Comparison of ENCODE assay signal across 13 cellular contexts in genomic region chr21:42258885-42259407, GRCh38. TPM values are rescaled to one million over a fixed set of nuclear protein-coding genes. Genes with fewer than 3 reads are reported as not detected.
DNase-seq lines count a peak whose midpoint lies in the region; ATAC-seq and TF ChIP-seq lines count a peak whose summit lies in the region.
"Had no signal": no experiment of that assay in that cellular context is flagged by ENCODE, and none has a peak within 500 bp of the region (broad histone marks: within the 10 kb centered on the region; RNA-seq: fewer than 3 reads in every experiment).

No MANE protein-coding gene starts in this region.

- peak in 3 of 5 donors; percentile 38 to 68 (median 53) for DNase-seq in heart left ventricle
- DNase-seq in cardiac septum (ENCODE audit: low spot score), result no peak
- DNase-seq in adrenal gland, result peak in 4 of 7 donors; percentile 52 to 83 (median 64)
- DNase-seq in lower lobe of right lung, result no peak
- DNase-seq in type B pancreatic cell (ENCODE audit: extremely low spot score, unreplicated experiment), result no peak
- no peak for DNase-seq in KG1 (lab: John Stamatoyannopoulos, UW)
- DNase-seq in mesendoderm, result no peak
- DNase-seq: T1000 had no signal

- H3K36me3 ChIP-seq in heart left ventricle (no peaks in the 10 kb centered on the region), adrenal gland (replicated peaks in 1 of 2) (no peaks in the 10 kb centered on the region), lower lobe of right lung (no peaks in the 10 kb centered on the region), mesendoderm (ENCODE audit: control insufficient read depth, insufficient read depth, low read length) (no peaks in the 10 kb centered on the region)

- H3K36me3 Mint-ChIP-seq in type B pancreatic cell, result no peaks in the 10 kb centered on the region

- no peak overlapping the region for H2BK120ac ChIP-seq in mesendoderm (ENCODE audit: low read depth, low read length)

- no peak overlapping the region for H3K9ac ChIP-seq in mesendoderm (ENCODE audit: low read length)

- H4K8ac ChIP-seq in mesendoderm (ENCODE audit: low read depth, low read length), result no peak overlapping the region

- H3K27me3 ChIP-seq in heart left ventricle (no peaks in the 10 kb centered on the region), adrenal gland (no peaks in the 10 kb centered on the region), lower lobe of right lung (ENCODE audit: low read depth) (no peaks in the 10 kb centered on the region), mesendoderm (ENCODE audit: insufficient read depth, low read length, poor library complexity) (no peaks in the 10 kb centered on the region)

- H3K9me3 Mint-ChIP-seq in type B pancreatic cell, result no peaks in the 10 kb centered on the region
- H3K9me3 Mint-ChIP-seq: stimulated activated naive CD8-positive, alpha-beta T cell treated with anti-CD3 and anti-CD28 coated beads, Interleukin-15, Interleukin-2, amounts not matched to agents 100 ng/mL and 50 ng/mL, for 24 hours had no signal

- intact Hi-C loops in heart left ventricle (cut with DNase I), result loop anchor here (1.0 to 10.0 kb wide), 9 partner anchors 37 to 112 kb away; no protein-coding TSS in a partner anchor
- intact Hi-C loops in cardiac septum (cut with DNase I), result loop anchor here (2.0 to 5.0 kb wide), 2 partner anchors 94 to 112 kb away; no protein-coding TSS in a partner anchor
- intact Hi-C loops in adrenal gland (cut with DNase I), result loop anchor here (5.0 to 10.0 kb wide), 3 partner anchors 42 to 114 kb away; partner anchors contain the start of gene ABCG1 (in 1 of the 2)
- intact Hi-C loops in lower lobe of right lung (cut with DNase I), result no loop called here

- TF ChIP-seq POLR2A in heart left ventricle (IDR thresholded peaks at IDR 0.05) (no peak), adrenal gland (IDR thresholded peaks at IDR 0.05) (no peak)

- H3K79me2 ChIP-seq in mesendoderm (ENCODE audit: control insufficient read depth, insufficient read depth, low read length), result no peaks in the 10 kb centered on the region

- peak; percentile 20 to 61 (median 40) for ATAC-seq in heart left ventricle
- no peak for ATAC-seq in lower lobe of right lung
- ATAC-seq in GM21360 (IDR thresholded peaks at IDR 0.05; ENCODE audit: unreplicated experiment), result no peak

- H4K5ac ChIP-seq in mesendoderm (ENCODE audit: low read length), result no peak overlapping the region

- WGBS in heart left ventricle, 4 donors, result 44 to 51% (median 48%) methylated on average over 9 of the region's 9 CpGs
- WGBS in adrenal gland, 4 donors, result 53 to 61% (median 58%) methylated on average over 9 of the region's 9 CpGs
- WGBS in mesendoderm (ENCODE audit: extremely low coverage, insufficient coverage, low lambda C conversion rate), result no CpG with 5 or more reads among the region's 9 CpGs

- no peak overlapping the region for H3K56ac ChIP-seq in mesendoderm (ENCODE audit: low read length)

- H2BK5ac ChIP-seq in mesendoderm (ENCODE audit: low read length), result no peak overlapping the region

- H3K18ac ChIP-seq in mesendoderm (ENCODE audit: low read length), result no peak overlapping the region

- H3K4me3 Mint-ChIP-seq in type B pancreatic cell, result no peak overlapping the region
- H3K4me3 Mint-ChIP-seq: stimulated activated naive CD8-positive, alpha-beta T cell treated with anti-CD3 and anti-CD28 coated beads, Interleukin-15, Interleukin-2, amounts not matched to agents 100 ng/mL and 50 ng/mL, for 24 hours had no signal

- no peak overlapping the region for H3K4me2 ChIP-seq in mesendoderm (ENCODE audit: low read length)

- H2BK15ac ChIP-seq in mesendoderm (replicated peaks; ENCODE audit: low read depth), result no peak overlapping the region

- TF ChIP-seq CTCF in heart left ventricle (IDR thresholded peaks at IDR 0.05), result peak in 2 of 12 donors; percentile 25 to 28
- TF ChIP-seq CTCF in adrenal gland (IDR thresholded peaks at IDR 0.05), result peak in 1 of 6 experiments; percentile 23
- TF ChIP-seq CTCF in lower lobe of right lung (IDR thresholded peaks at IDR 0.05), result peak; percentile 6
- TF ChIP-seq CTCF in type B pancreatic cell (conservative IDR thresholded peaks at IDR 0.05), result peak; percentile 30

- peak overlapping the region in 2 of 12 donors; percentile 16 for H3K27ac ChIP-seq in heart left ventricle
- H3K27ac ChIP-seq in adrenal gland, result peak overlapping the region in 1 of 5 donors; percentile 48
- no peak overlapping the region for H3K27ac ChIP-seq in lower lobe of right lung
- no peak overlapping the region for H3K27ac ChIP-seq in mesendoderm (ENCODE audit: low read depth, low read length)

- no peaks in the 10 kb centered on the region for H3K79me1 ChIP-seq in mesendoderm (ENCODE audit: low read length)

- H2AK5ac ChIP-seq in mesendoderm (ENCODE audit: low read length), result no peak overlapping the region

- H3K4me3 ChIP-seq in heart left ventricle (no peak overlapping the region), adrenal gland (no peak overlapping the region), lower lobe of right lung (no peak overlapping the region), mesendoderm (ENCODE audit: low read length) (no peak overlapping the region)

- H3K4me1 Mint-ChIP-seq in type B pancreatic cell (ENCODE audit: unreplicated experiment), result peaks cover 24% of the 10 kb centered on the region

- no peak overlapping the region for H3K4ac ChIP-seq in mesendoderm (ENCODE audit: low read depth, low read length)

- H3K4me1 ChIP-seq in heart left ventricle (peaks cover 2 to 67% (median 31%) of the 10 kb centered on the region in 12 donors), adrenal gland (replicated peaks in 1 of 2) (peaks cover 26 to 54% of the 10 kb centered on the region in 2 donors), lower lobe of right lung (peaks cover 51% of the 10 kb centered on the region), mesendoderm (ENCODE audit: control insufficient read depth, low read depth, low read length) (no peaks in the 10 kb centered on the region)

- no peak overlapping the region for H3K23ac ChIP-seq in mesendoderm (ENCODE audit: low read length)

- peaks cover 15% of the 10 kb centered on the region for H3K27me3 Mint-ChIP-seq in type B pancreatic cell
- H3K27me3 Mint-ChIP-seq: stimulated activated naive CD8-positive, alpha-beta T cell treated with anti-CD3 and anti-CD28 coated beads, Interleukin-15, Interleukin-2, amounts not matched to agents 100 ng/mL and 50 ng/mL, for 24 hours had no signal

- H3K9me3 ChIP-seq in heart left ventricle (no peaks in the 10 kb centered on the region), adrenal gland (replicated peaks in 1 of 3) (no peaks in the 10 kb centered on the region), lower lobe of right lung (no peaks in the 10 kb centered on the region)

- H3K27ac Mint-ChIP-seq in type B pancreatic cell, result no peak overlapping the region
- H3K27ac Mint-ChIP-seq: stimulated activated naive CD8-positive, alpha-beta T cell treated with anti-CD3 and anti-CD28 coated beads, Interleukin-15, Interleukin-2, amounts not matched to agents 100 ng/mL and 50 ng/mL, for 24 hours had no signal

RNA-seq across cellular contexts. Expression of gene ABCG1, which starts 40.0 kb away (rescaled TPM):
- 10 to 100 TPM in 7 of 9 donors, 1 to 10 TPM in 2; 3.3 to 25.3 (median 13.5) TPM for total RNA-seq in heart left ventricle
- polyA plus RNA-seq in heart left ventricle, result 10 to 100 TPM in 1 of 2 donors, 1 to 10 TPM in 1; 7.2 to 21.7 TPM
- 6.3 TPM for total RNA-seq in cardiac septum
- total RNA-seq in adrenal gland, result 100 to 1,000 TPM in 2 of 8 donors, 10 to 100 TPM in 6; 47.8 to 136 (median 90.9) TPM
- 10 to 100 TPM; 32.5 to 52.7 (median 38.7) TPM for polyA plus RNA-seq in adrenal gland
- total RNA-seq in lower lobe of right lung, result 74.9 TPM
- total RNA-seq in type B pancreatic cell (ENCODE audit: low replicate concordance), result 6.2 and 8.4 TPM in 2 replicates
- polyA plus RNA-seq in mesendoderm (2013, experiment 1 of 2), result 0.21 TPM
- 0.27 TPM for polyA plus RNA-seq in mesendoderm (2013, experiment 2 of 2)

RNA-seq across cellular contexts. Expression of gene TFF3, which starts 56.3 kb away (rescaled TPM):
- total RNA-seq in heart left ventricle (10 to 100 TPM in 1 of 9 donors, 1 to 10 TPM in 6, under 1 TPM in 2; 0.75 to 10.8 (median 2.8) TPM), cardiac septum (4.8 TPM), adrenal gland (10 to 100 TPM in 4 of 8 donors, 1 to 10 TPM in 4; 3.3 to 29.3 (median 11.1) TPM), lower lobe of right lung (19.0 TPM), type B pancreatic cell (ENCODE audit: low replicate concordance) (31.5 and 183 TPM in 2 replicates)
- polyA plus RNA-seq in heart left ventricle (1 to 10 TPM; 3.0 to 3.5 TPM), adrenal gland (10 to 100 TPM in 2 of 3 donors, 1 to 10 TPM in 1; 1.2 to 42.3 (median 20.4) TPM)
- 1.2 TPM for polyA plus RNA-seq in mesendoderm (2013, experiment 1 of 2)
- polyA plus RNA-seq in mesendoderm (2013, experiment 2 of 2), result 0.78 TPM
- total RNA-seq: H4, NCI-H460 had no signal
- polyA plus RNA-seq: AG04450 had no signal

Comparison
In these comparisons a context has a peak if more than half of its experiments do, and no peak if none do; other contexts are left out.
1. DNase-seq: peak in heart left ventricle (3 of 5) and adrenal gland (4 of 7); none in cardiac septum (single experiment), lower lobe of right lung (single experiment), type B pancreatic cell (single experiment), KG1 (single experiment) and mesendoderm (single experiment).
2. ATAC-seq: peak in heart left ventricle (4 of 4); none in lower lobe of right lung (0 of 2) and GM21360 (single experiment).